19 cellular contexts compared by ENCODE assay signal in genomic region chr3:54670269-54671000, GRCh38.
DNase-seq lines count a peak whose midpoint lies in the region; ATAC-seq and TF ChIP-seq lines count a peak whose summit lies in the region.
"Had no signal": no experiment of that assay in that cellular context is flagged by ENCODE, and none has a peak within 500 bp of the region (broad histone marks: within the 10 kb centered on the region; RNA-seq: fewer than 3 reads in every experiment).

No MANE protein-coding gene starts in this region.

- H3K9me3 ChIP-seq in esophagus (ENCODE audit: control insufficient read depth in 2 of 2, insufficient read depth in 1 of 2, low read depth in 1 of 2, low read length in 1 of 2): no peaks in the 10 kb centered on the region
- no peaks in the 10 kb centered on the region for H3K9me3 ChIP-seq in A673 (ENCODE audit: low read depth, low read length, poor library complexity, severe bottlenecking)
- H3K9me3 ChIP-seq: body of pancreas, gastrocnemius medialis, vagina had no signal

- H3K27ac Mint-ChIP-seq in nephron progenitor cell: peak overlapping the region; percentile 73
- H3K27ac Mint-ChIP-seq: activated CD4-positive, alpha-beta memory T cell treated with anti-CD3 and anti-CD28 coated beads for 36 hours; activated naive CD4-positive, alpha-beta T cell treated with anti-CD3 and anti-CD28 coated beads, Interleukin-2, amount 50 U/mL, for 24 hours; dendritic cell treated with granulocyte-macrophage colony-stimulating factor and Interleukin-4, amounts not matched to agents 40 ng/mL and 50 ng/mL, for 4 days; T-cell had no signal

- no peaks in the 10 kb centered on the region for H3K9me3 Mint-ChIP-seq in nephron progenitor cell
- H3K9me3 Mint-ChIP-seq: activated CD4-positive, alpha-beta memory T cell treated with anti-CD3 and anti-CD28 coated beads for 36 hours had no signal

- DNase-seq in H7: peak; percentile 68
- DNase-seq in NCI-H2227 (lab: John Stamatoyannopoulos, UW; ENCODE audit: unreplicated experiment): peak; percentile 90
- DNase-seq in nephron progenitor cell: peak; percentile 44
- DNase-seq in activated naive CD4-positive, alpha-beta T cell (lab: John Stamatoyannopoulos, UW): no peak
- DNase-seq in A673 (ENCODE audit: low spot score): no peak
- no peak for DNase-seq in HUDEP-2 (lab: John Stamatoyannopoulos, UW; ENCODE audit: unreplicated experiment in 76 of 76)
- DNase-seq: activated CD4-positive, alpha-beta memory T cell treated with anti-CD3 and anti-CD28 coated beads for 36 hours; activated T-cell treated with anti-CD3 and anti-CD28 coated beads, Interleukin-2, amount 50 U/mL, for 1 hour; body of pancreas; gastrocnemius medialis; NCI-H1105; stimulated activated CD4-positive, alpha-beta T cell treated with anti-CD3 and anti-CD28 coated beads, Interleukin-4, amount 100 ng/mL, for 4 hours; T-cell had no signal

- H3K27me3 Mint-ChIP-seq in nephron progenitor cell (ENCODE audit: low read depth, poor library complexity): peaks cover 10% of the 10 kb centered on the region
- H3K27me3 Mint-ChIP-seq: activated CD4-positive, alpha-beta memory T cell treated with anti-CD3 and anti-CD28 coated beads for 36 hours; activated naive CD4-positive, alpha-beta T cell treated with anti-CD3 and anti-CD28 coated beads, Interleukin-2, amount 50 U/mL, for 24 hours; dendritic cell treated with granulocyte-macrophage colony-stimulating factor and Interleukin-4, amounts not matched to agents 40 ng/mL and 50 ng/mL, for 4 days; T-cell had no signal

- 37 to 42% methylated on average over 8 of the region's 8 CpGs for WGBS in esophagus, 2 donors

- POLR2A ChIA-PET in A673 (lab: Charles Lee; ENCODE audit: low non-redundant PET): no interaction called here

- ATAC-seq in HG02798 (IDR thresholded peaks at IDR 0.05; ENCODE audit: poor library complexity, unreplicated experiment): no peak
- ATAC-seq: body of pancreas, gastrocnemius medialis, Right ventricle myocardium inferior, T-cell had no signal

- TF ChIP-seq CTCF in nephron progenitor cell (IDR thresholded peaks at IDR 0.05) (no peak), A673 (conservative IDR thresholded peaks at IDR 0.05; ENCODE audit: low read depth, low read length) (no peak)

- no peaks in the 10 kb centered on the region for H3K36me3 Mint-ChIP-seq in nephron progenitor cell (ENCODE audit: low read depth)
- H3K36me3 Mint-ChIP-seq: activated CD4-positive, alpha-beta memory T cell treated with anti-CD3 and anti-CD28 coated beads for 36 hours; activated naive CD4-positive, alpha-beta T cell treated with anti-CD3 and anti-CD28 coated beads, Interleukin-2, amount 50 U/mL, for 24 hours; T-cell had no signal

- H3K4me3 Mint-ChIP-seq in nephron progenitor cell: peak overlapping the region; percentile 55
- H3K4me3 Mint-ChIP-seq: activated CD4-positive, alpha-beta memory T cell treated with anti-CD3 and anti-CD28 coated beads for 36 hours; activated naive CD4-positive, alpha-beta T cell treated with anti-CD3 and anti-CD28 coated beads, Interleukin-2, amount 50 U/mL, for 24 hours; dendritic cell treated with granulocyte-macrophage colony-stimulating factor and Interleukin-4, amounts not matched to agents 40 ng/mL and 50 ng/mL, for 4 days; T-cell had no signal

- intact Hi-C loops in A673 (cut with micrococcal nuclease; ENCODE audit: unreplicated experiment): no loop called here

- no peak overlapping the region for H3K4me3 ChIP-seq in H7 (ENCODE audit: insufficient read depth, low read depth, low read length)
- no peak overlapping the region for H3K4me3 ChIP-seq in esophagus (ENCODE audit: low read depth in 1 of 2, low read length in 2 of 2)
- no peak overlapping the region for H3K4me3 ChIP-seq in A673 (ENCODE audit: low read depth, low read length, poor library complexity, severe bottlenecking)
- H3K4me3 ChIP-seq: body of pancreas, gastrocnemius medialis, vagina had no signal

- H3K36me3 ChIP-seq in H7 (replicated peaks; ENCODE audit: control insufficient read depth, insufficient read depth, low read length): no peaks in the 10 kb centered on the region
- H3K36me3 ChIP-seq in esophagus (ENCODE audit: control insufficient read depth in 2 of 2, insufficient read depth in 2 of 2, low read length in 1 of 2): no peaks in the 10 kb centered on the region
- H3K36me3 ChIP-seq in A673 (ENCODE audit: insufficient read depth, low read length, poor library complexity, severe bottlenecking): no peaks in the 10 kb centered on the region
- H3K36me3 ChIP-seq: gastrocnemius medialis, vagina had no signal

- CTCF ChIA-PET in A673 (lab: Charles Lee): no interaction called here

- BruUV-seq in A673 (replicated peaks; lab: Mats Ljungman, UMichigan): no TSS peak

- H3K4me1 ChIP-seq in esophagus (ENCODE audit: control insufficient read depth in 2 of 2, insufficient read depth in 2 of 2, low read length in 1 of 2): peaks cover 4 to 7% of the 10 kb centered on the region in 2 donors
- H3K4me1 ChIP-seq in A673 (ENCODE audit: insufficient read depth, low read length, poor library complexity, severe bottlenecking): no peaks in the 10 kb centered on the region
- H3K4me1 ChIP-seq: body of pancreas, gastrocnemius medialis had no signal

- H3K27me3 ChIP-seq in H7 (ENCODE audit: control insufficient read depth, insufficient read depth, low read length) (no peaks in the 10 kb centered on the region), esophagus (ENCODE audit: control insufficient read depth in 1 of 2, insufficient read depth in 2 of 2, low read length in 2 of 2) (no peaks in the 10 kb centered on the region), A673 (replicated peaks; ENCODE audit: insufficient read depth, low read depth, low read length, poor library complexity) (no peaks in the 10 kb centered on the region)
- H3K27me3 ChIP-seq: body of pancreas, gastrocnemius medialis, vagina had no signal

- peaks cover 47% of the 10 kb centered on the region for H3K4me1 Mint-ChIP-seq in nephron progenitor cell
- H3K4me1 Mint-ChIP-seq: activated naive CD4-positive, alpha-beta T cell treated with anti-CD3 and anti-CD28 coated beads, Interleukin-2, amount 50 U/mL, for 24 hours; T-cell had no signal

- H3K27ac ChIP-seq in esophagus (ENCODE audit: low read depth in 2 of 2, low read length in 1 of 2): peak overlapping the region; percentile 13 to 74
- no peak overlapping the region for H3K27ac ChIP-seq in A673 (ENCODE audit: low read depth, low read length, poor library complexity, severe bottlenecking)
- H3K27ac ChIP-seq: body of pancreas, gastrocnemius medialis, vagina had no signal

Comparison
In these comparisons a context has a peak if more than half of its experiments do, and no peak if none do; other contexts are left out.
1. DNase-seq: peak in H7 (single experiment), NCI-H2227 (single experiment) and nephron progenitor cell (single experiment); none in activated naive CD4-positive, alpha-beta T cell (0 of 4), A673 (single experiment) and HUDEP-2 (0 of 76).